Comparison of ENCODE assay signal across 13 cellular contexts in the genomic region with DNA sequence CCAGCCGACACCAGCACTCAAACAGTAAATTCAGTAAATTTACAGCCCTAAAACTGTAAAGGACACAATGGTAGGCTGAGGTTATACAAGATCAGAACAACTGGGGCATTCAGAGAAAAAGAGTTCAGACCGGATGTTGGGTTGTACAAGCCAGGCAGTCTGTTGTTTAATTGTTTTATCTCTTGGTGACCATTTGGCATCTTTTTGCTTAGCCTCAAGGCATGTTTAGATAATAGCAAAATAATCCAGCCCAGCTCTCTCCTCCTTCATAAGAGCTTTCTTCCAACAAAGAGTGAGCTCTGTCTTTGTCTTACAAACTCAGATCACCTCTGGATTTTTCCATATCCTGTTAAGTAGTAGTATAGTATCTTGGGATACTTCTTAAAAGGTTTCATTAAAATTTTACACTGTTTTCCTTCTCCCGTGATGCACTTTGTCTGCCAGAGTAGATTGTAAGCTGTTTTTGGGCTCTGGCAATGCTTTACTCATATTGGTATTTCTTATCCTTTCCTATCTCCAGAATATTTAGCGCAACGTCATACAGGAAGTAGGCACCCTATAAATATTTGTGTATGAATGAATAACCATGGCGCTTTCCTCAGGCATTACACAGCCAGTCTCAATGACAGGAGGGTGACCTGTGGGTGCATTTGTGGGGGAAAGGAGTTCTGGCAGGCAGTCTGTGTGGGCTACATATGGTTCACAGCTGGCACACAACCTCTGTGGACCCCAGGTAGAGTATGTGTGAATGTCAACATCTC. TPM values are rescaled to one million over a fixed set of nuclear protein-coding genes. Genes with fewer than 3 reads are reported as not detected.
DNase-seq lines count a peak whose midpoint lies in the region; TF ChIP-seq lines count a peak whose summit lies in the region.
"Had no signal": no experiment of that assay in that cellular context is flagged by ENCODE, and none has a peak within 500 bp of the region (broad histone marks: within the 10 kb centered on the region; RNA-seq: fewer than 3 reads in every experiment).

No MANE protein-coding gene starts in this region.

- H3K4me1 ChIP-seq in mucosa of rectum (ENCODE audit: control insufficient read depth in 2 of 2, insufficient read depth in 2 of 2, low read length in 2 of 2), result peaks cover 14 to 22% of the 10 kb centered on the region in 2 donors

- no peak for TF ChIP-seq CTCF in VCaP (conservative IDR thresholded peaks at IDR 0.05)
- TF ChIP-seq CTCF in mesothelial cell of epicardium (IDR thresholded peaks at IDR 0.05; ENCODE audit: unreplicated experiment), result no peak

- H3K4me3 Mint-ChIP-seq in mesothelial cell of epicardium, result no peak overlapping the region
- H3K4me3 Mint-ChIP-seq: activated CD4-positive, alpha-beta T cell treated with anti-CD3 and anti-CD28 coated beads, Interleukin-2, amount 10 ng/mL, durations not matched to agents 7 days and 5 days; activated T-cell treated with anti-CD3 and anti-CD28 coated beads, Interleukin-2, amount 50 U/mL, for 24 hours; CD4-positive, alpha-beta memory T cell; nephron progenitor cell; stimulated activated naive B cell treated with anti-CD40 and anti-IgM and Interleukin-4, amounts not matched to agents 10 μg/mL and 1 μg/mL and 100 μg/mL, for 72 hours had no signal

- intact Hi-C loops in posterior vena cava (cut with DNase I), result loop anchor here in 1 of 2 donors (5.0 kb wide), 1 partner anchor 35 kb away; no protein-coding TSS in a partner anchor

- H3K9me3 ChIP-seq in mucosa of rectum (ENCODE audit: control insufficient read depth in 2 of 2, low read length in 2 of 2), result no peaks in the 10 kb centered on the region

- H3K9me3 Mint-ChIP-seq in mesothelial cell of epicardium, result peaks cover 17% of the 10 kb centered on the region
- H3K9me3 Mint-ChIP-seq: activated T-cell treated with anti-CD3 and anti-CD28 coated beads, Interleukin-2, amount 50 U/mL, for 24 hours had no signal

- DNase-seq in EH (ENCODE audit: low read depth) (peak; percentile 77), HT1080 (ENCODE audit: low read depth) (peak; percentile 41), mesenteric fat pad (ENCODE audit: low spot score) (no peak), posterior vena cava (ENCODE audit: low spot score) (no peak), mesothelial cell of epicardium (ENCODE audit: low spot score in 2 of 2, unreplicated experiment in 2 of 2) (no peak)
- DNase-seq: activated CD4-positive, alpha-beta T cell treated with anti-CD3 and anti-CD28 coated beads, Interleukin-2, amount 10 ng/mL, durations not matched to agents 7 days and 5 days; activated T-cell treated with anti-CD3 and anti-CD28 coated beads, Interleukin-2, amount 50 U/mL, for 24 hours; CD4-positive, alpha-beta memory T cell; nephron progenitor cell; stimulated activated naive B cell treated with anti-CD40 and anti-IgM and Interleukin-4, amounts not matched to agents 10 μg/mL and 1 μg/mL and 100 μg/mL, for 72 hours; T-helper 2 cell had no signal

- no peaks in the 10 kb centered on the region for H3K27me3 Mint-ChIP-seq in mesothelial cell of epicardium (ENCODE audit: low read depth)
- H3K27me3 Mint-ChIP-seq: activated CD4-positive, alpha-beta T cell treated with anti-CD3 and anti-CD28 coated beads, Interleukin-2, amount 10 ng/mL, durations not matched to agents 7 days and 5 days had no signal

- no peak overlapping the region for H3K9ac ChIP-seq in mucosa of rectum (ENCODE audit: low read depth in 1 of 2, low read length in 2 of 2)

- no peaks in the 10 kb centered on the region for H3K36me3 Mint-ChIP-seq in mesothelial cell of epicardium
- H3K36me3 Mint-ChIP-seq: CD4-positive, alpha-beta memory T cell; stimulated activated naive B cell treated with anti-CD40 and anti-IgM and Interleukin-4, amounts not matched to agents 10 μg/mL and 1 μg/mL and 100 μg/mL, for 72 hours had no signal

- H3K27ac ChIP-seq in VCaP, result peak overlapping the region; percentile 85
- peak overlapping the region; percentile 0 to 5 for H3K27ac ChIP-seq in mucosa of rectum (ENCODE audit: low read depth in 2 of 2, low read length in 2 of 2)

- no peaks in the 10 kb centered on the region for H3K36me3 ChIP-seq in mucosa of rectum (ENCODE audit: control insufficient read depth in 2 of 2, insufficient read depth in 2 of 2, low read length in 2 of 2)

- H3K27ac Mint-ChIP-seq in mesothelial cell of epicardium, result no peak overlapping the region
- H3K27ac Mint-ChIP-seq: activated CD4-positive, alpha-beta T cell treated with anti-CD3 and anti-CD28 coated beads, Interleukin-2, amount 10 ng/mL, durations not matched to agents 7 days and 5 days; activated T-cell treated with anti-CD3 and anti-CD28 coated beads, Interleukin-2, amount 50 U/mL, for 24 hours; CD4-positive, alpha-beta memory T cell; nephron progenitor cell; stimulated activated naive B cell treated with anti-CD40 and anti-IgM and Interleukin-4, amounts not matched to agents 10 μg/mL and 1 μg/mL and 100 μg/mL, for 72 hours had no signal

- H3K4me1 Mint-ChIP-seq in mesothelial cell of epicardium, result peaks cover 8% of the 10 kb centered on the region
- H3K4me1 Mint-ChIP-seq: activated CD4-positive, alpha-beta T cell treated with anti-CD3 and anti-CD28 coated beads, Interleukin-2, amount 10 ng/mL, durations not matched to agents 7 days and 5 days; stimulated activated naive B cell treated with anti-CD40 and anti-IgM and Interleukin-4, amounts not matched to agents 10 μg/mL and 1 μg/mL and 100 μg/mL, for 72 hours had no signal

- H3K4me3 ChIP-seq in mucosa of rectum (ENCODE audit: low read length in 2 of 2), result no peak overlapping the region

- no peaks in the 10 kb centered on the region for H3K27me3 ChIP-seq in mucosa of rectum (ENCODE audit: control insufficient read depth in 2 of 2, insufficient read depth in 2 of 2, low read length in 2 of 2)

RNA-seq across cellular contexts. Expression of a gene that starts 35.7 kb away (rescaled TPM):
- total RNA-seq in HT1080 (2014; rRNA removed; shearing (Covaris generic)), result 51.6 and 58.5 TPM in 2 replicates
- polyA plus RNA-seq in HT1080 (2015; cell fraction: cytosol; rRNA removed), result 47.8 and 54.4 TPM in 2 replicates
- polyA plus RNA-seq in HT1080 (2015; cell fraction: nucleus; rRNA removed), result 67.6 and 76.5 TPM in 2 replicates
- 56.3 TPM for total RNA-seq in mesenteric fat pad
- 10 to 100 TPM; 40.8 to 46.9 TPM for total RNA-seq in posterior vena cava
- total RNA-seq in mesothelial cell of epicardium, result 21.7 to 22.1 TPM (median 21.8 TPM) in 3 replicates

RNA-seq across cellular contexts. Expression of a gene that starts 58.4 kb away (rescaled TPM):
- 48.9 and 50.5 TPM in 2 replicates for total RNA-seq in HT1080 (2014; rRNA removed; shearing (Covaris generic))
- polyA plus RNA-seq in HT1080 (2015; cell fraction: cytosol; rRNA removed), result 52.0 and 62.4 TPM in 2 replicates
- polyA plus RNA-seq in HT1080 (2015; cell fraction: nucleus; rRNA removed), result 21.6 and 28.8 TPM in 2 replicates
- total RNA-seq in mesenteric fat pad (12.6 TPM), posterior vena cava (10 to 100 TPM; 17.9 to 25.2 TPM), mesothelial cell of epicardium (20.5 to 23.3 TPM (median 21.2 TPM) in 3 replicates)

Comparison
In these comparisons a context has a peak if more than half of its experiments do, and no peak if none do; other contexts are left out.
1. DNase-seq: peak in EH (single experiment) and HT1080 (single experiment); none in mesenteric fat pad (single experiment), posterior vena cava (single experiment) and mesothelial cell of epicardium (0 of 2).